ENCODE assay signal across 12 cellular contexts in the genomic region with DNA sequence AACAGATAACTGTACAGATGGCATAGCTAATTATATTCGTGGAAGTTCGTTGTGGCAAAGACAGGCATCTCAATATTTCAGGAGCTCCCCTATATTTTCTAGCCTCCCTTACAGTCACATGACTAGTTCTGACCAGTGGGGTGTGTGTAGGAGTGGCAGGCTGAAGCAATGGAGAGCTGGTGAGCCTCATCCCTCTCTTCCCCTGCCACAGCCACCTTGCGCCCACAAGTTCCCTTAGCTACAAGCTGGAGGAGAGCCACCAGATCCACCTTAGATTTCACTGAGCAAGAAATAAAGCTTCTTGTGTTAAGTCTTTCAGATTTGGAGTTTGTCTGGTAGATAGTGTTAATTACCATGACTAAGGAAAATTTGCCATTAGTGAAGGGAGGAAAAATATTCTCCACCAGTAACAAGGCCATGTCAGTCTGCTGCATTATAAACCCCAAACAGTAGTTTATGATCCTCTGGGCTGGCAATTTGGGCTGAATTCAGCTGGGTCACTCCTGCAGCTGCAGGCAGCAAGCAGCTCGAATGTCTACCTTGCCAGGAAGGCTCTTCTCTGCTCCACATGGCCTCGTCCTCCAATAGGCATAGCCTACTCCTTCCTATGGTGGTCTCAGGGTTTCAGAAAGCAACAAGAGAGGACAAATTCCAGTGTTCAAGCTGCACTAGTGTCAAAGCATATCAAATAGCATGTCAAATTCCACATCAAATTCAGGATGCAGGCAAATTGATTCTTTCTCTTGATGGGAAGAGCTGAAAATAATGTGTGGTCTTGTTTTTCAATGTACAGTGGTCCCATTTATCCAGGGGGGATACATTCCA. TPM values are rescaled to one million over a fixed set of nuclear protein-coding genes. Genes with fewer than 3 reads are reported as not detected.
DNase-seq lines count a peak whose midpoint lies in the region; ATAC-seq, FAIRE-seq and TF ChIP-seq lines count a peak whose summit lies in the region.
"Had no signal": no experiment of that assay in that cellular context is flagged by ENCODE, and none has a peak within 500 bp of the region (broad histone marks: within the 10 kb centered on the region; RNA-seq: fewer than 3 reads in every experiment).

No MANE protein-coding gene starts in this region.

- no peaks in the 10 kb centered on the region for H3K79me1 ChIP-seq in H9 (ENCODE audit: insufficient read depth, low read depth, low read length, poor library complexity, severe bottlenecking)

- H3K4me1 Mint-ChIP-seq in H9 (peaks cover 16% of the 10 kb centered on the region in 2 experiments), HFFc6 (ENCODE audit: low read depth) (peaks cover 7% of the 10 kb centered on the region)

- H3K27me3 Mint-ChIP-seq in H9 (ENCODE audit: low read depth), result no peaks in the 10 kb centered on the region; the same call in 1 of the 2 replicates
- no peaks in the 10 kb centered on the region; the same call in 1 of the 2 replicates for H3K27me3 Mint-ChIP-seq in HFFc6 (ENCODE audit: insufficient read depth)
- H3K27me3 Mint-ChIP-seq: CD8-positive, alpha-beta memory T cell; naive thymus-derived CD8-positive, alpha-beta T cell; stimulated activated naive B cell treated with anti-CD40 and anti-IgM and Interleukin-4, amounts not matched to agents 10 μg/mL and 1 μg/mL and 100 μg/mL, for 72 hours had no signal

- peaks cover 6 to 10% of the 10 kb centered on the region in 2 experiments; a peak in 3 of 5 replicates for H3K9me3 Mint-ChIP-seq in H9
- no peaks in the 10 kb centered on the region for H3K9me3 Mint-ChIP-seq in HFFc6
- H3K9me3 Mint-ChIP-seq: CD8-positive, alpha-beta memory T cell; naive thymus-derived CD8-positive, alpha-beta T cell; stimulated activated naive B cell treated with anti-CD40 and anti-IgM and Interleukin-4, amounts not matched to agents 10 μg/mL and 1 μg/mL and 100 μg/mL, for 72 hours had no signal

- no CpG with 5 or more reads among the region's 5 CpGs for WGBS in H9 (ENCODE audit: extremely low coverage, insufficient read length, low lambda C conversion rate)

- intact Hi-C loops in A673 (cut with micrococcal nuclease; ENCODE audit: unreplicated experiment), result no loop called here

- H3K18ac ChIP-seq in H9 (ENCODE audit: insufficient read length, low read depth, low read length), result no peak overlapping the region

- POLR2A ChIA-PET in A673 (lab: Charles Lee; ENCODE audit: low non-redundant PET), result interaction anchor here (0.6 to 0.8 kb wide), 3 partner anchors 9 to 18 kb away, joined by 3 to 11 read pairs (median 8); no protein-coding TSS in a partner anchor

- H3K9ac ChIP-seq in H9 (ENCODE audit: extremely low read depth, insufficient read length, low read length) (no peak overlapping the region), keratinocyte (ENCODE audit: control insufficient read depth, extremely low read depth, insufficient read depth, low read length) (peak overlapping the region; percentile 10)

- no peak overlapping the region for H4K8ac ChIP-seq in H9 (replicated peaks; ENCODE audit: insufficient read length, low read depth, low read length)

- H2BK5ac ChIP-seq in H9 (ENCODE audit: insufficient read length, low read length), result no peak overlapping the region

- H3K36me3 ChIP-seq in A673 (ENCODE audit: insufficient read depth, low read length, poor library complexity, severe bottlenecking) (peaks cover 26% of the 10 kb centered on the region), SJCRH30 (no peaks in the 10 kb centered on the region), keratinocyte (ENCODE audit: control insufficient read depth in 2 of 2, extremely low read depth in 1 of 2, insufficient read depth in 2 of 2, low read length in 2 of 2) (peaks cover 17 to 24% of the 10 kb centered on the region in 2 experiments)

- H3K27ac ChIP-seq in A673 (ENCODE audit: low read depth, low read length, poor library complexity, severe bottlenecking), result peak overlapping the region; percentile 32
- H3K27ac ChIP-seq in H9 (ENCODE audit: insufficient read length, low read depth, low read length), result no peak overlapping the region
- peak overlapping the region; percentile 38 for H3K27ac ChIP-seq in SJCRH30
- H3K27ac ChIP-seq in keratinocyte (ENCODE audit: control insufficient read depth, insufficient read depth, low read length), result peak overlapping the region; percentile 92

- H2AK5ac ChIP-seq in H9 (ENCODE audit: insufficient read length, low read length), result no peak overlapping the region

- CTCF ChIA-PET in A673 (lab: Charles Lee), result no interaction called here

- H3K36me3 Mint-ChIP-seq in H9 (ENCODE audit: insufficient read depth in 1 of 3, low read depth in 3 of 3), result peaks cover 0 to 11% (median 9%) of the 10 kb centered on the region in 3 experiments; a peak in 4 of 7 replicates
- no peaks in the 10 kb centered on the region for H3K36me3 Mint-ChIP-seq in HFFc6 (ENCODE audit: low read depth)

- 0 out of 5 replicates have a peak overlapping the region, but pooled peaks of 1 of the 2 experiments have one; percentile 38 for H3K4me3 Mint-ChIP-seq in H9
- no peak overlapping the region for H3K4me3 Mint-ChIP-seq in HFFc6
- H3K4me3 Mint-ChIP-seq: CD8-positive, alpha-beta memory T cell; stimulated activated naive B cell treated with anti-CD40 and anti-IgM and Interleukin-4, amounts not matched to agents 10 μg/mL and 1 μg/mL and 100 μg/mL, for 72 hours had no signal

- no peak overlapping the region for H2BK12ac ChIP-seq in H9 (ENCODE audit: insufficient read length, low read depth, low read length)

- H2BK120ac ChIP-seq in H9 (ENCODE audit: low read depth, low read length, poor library complexity, severe bottlenecking), result no peak overlapping the region

- H3K27ac Mint-ChIP-seq in H9 (peak overlapping the region; percentile 48 to 89 (median 84); a peak in 6 of 7 replicates), HFFc6 (no peak overlapping the region)
- H3K27ac Mint-ChIP-seq: stimulated activated naive B cell treated with anti-CD40 and anti-IgM and Interleukin-4, amounts not matched to agents 10 μg/mL and 1 μg/mL and 100 μg/mL, for 72 hours had no signal

- H3K4me2 ChIP-seq in H9 (ENCODE audit: insufficient read depth, insufficient read length, low read length), result no peak overlapping the region
- no peak overlapping the region for H3K4me2 ChIP-seq in keratinocyte (ENCODE audit: control insufficient read depth, extremely low read depth, insufficient read depth, low read depth, low read length)

- no peak overlapping the region for H3K56ac ChIP-seq in H9 (ENCODE audit: insufficient read length, low read depth, low read length)

- DNase-seq in A673 (ENCODE audit: low spot score) (no peak), H9 (no peak), SJCRH30 (peak; percentile 37 to 58), keratinocyte (ENCODE audit: low read depth, low spot score) (no peak), HFFc6 (no peak), activated T-cell treated with anti-CD3 and anti-CD28 coated beads for 4 hours (no peak), activated gamma-delta T cell treated with Interleukin-2 at 50 U/mL for 16 hours (no peak)
- DNase-seq: CD8-positive, alpha-beta memory T cell; naive thymus-derived CD8-positive, alpha-beta T cell; stimulated activated naive B cell treated with anti-CD40 and anti-IgM and Interleukin-4, amounts not matched to agents 10 μg/mL and 1 μg/mL and 100 μg/mL, for 72 hours had no signal

- FAIRE-seq in keratinocyte (lab: Jason Lieb, UNC), result peak; percentile 84
- FAIRE-seq: endothelial cell of umbilical vein had no signal

- H3K27me3 ChIP-seq in A673 (replicated peaks; ENCODE audit: insufficient read depth, low read depth, low read length, poor library complexity) (no peaks in the 10 kb centered on the region), H9 (ENCODE audit: insufficient read depth, low read length) (no peaks in the 10 kb centered on the region), SJCRH30 (no peaks in the 10 kb centered on the region), keratinocyte (ENCODE audit: control insufficient read depth, extremely low read depth, insufficient read depth, low read length) (no peaks in the 10 kb centered on the region)

- no peak overlapping the region for H2BK15ac ChIP-seq in H9 (ENCODE audit: low read depth, low read length)

- H2AFZ ChIP-seq in H9 (ENCODE audit: low read length) (peak overlapping the region; percentile 7), keratinocyte (ENCODE audit: control insufficient read depth, low read length) (peak overlapping the region; percentile 1)

- H4K20me1 ChIP-seq in H9 (ENCODE audit: control insufficient read depth, insufficient read depth, insufficient read length), result no peaks in the 10 kb centered on the region
- no peaks in the 10 kb centered on the region for H4K20me1 ChIP-seq in keratinocyte (ENCODE audit: control insufficient read depth, extremely low read depth, insufficient read depth, low read length)

- TF ChIP-seq CTCF in A673 (conservative IDR thresholded peaks at IDR 0.05; ENCODE audit: low read depth, low read length), result no peak
- TF ChIP-seq CTCF in H9 (conservative IDR thresholded peaks at IDR 0.05), result no peak
- no peak for TF ChIP-seq CTCF in keratinocyte (optimal IDR thresholded peaks at IDR 0.05 in 1 of 3, IDR thresholded peaks at IDR 0.05 in 1 of 3, conservative IDR thresholded peaks at IDR 0.05 in 1 of 3; ENCODE audit: extremely low read depth in 1 of 3, insufficient read depth in 2 of 3, low read length in 3 of 3)
- TF ChIP-seq CTCF in HFFc6 (IDR thresholded peaks at IDR 0.05), result no peak

- ATAC-seq in HG03442 (IDR thresholded peaks at IDR 0.05; ENCODE audit: unreplicated experiment), result no peak
- ATAC-seq: naive thymus-derived CD8-positive, alpha-beta T cell; stimulated activated naive B cell treated with anti-CD40 and anti-IgM and Interleukin-4, amounts not matched to agents 10 μg/mL and 1 μg/mL and 100 μg/mL, for 72 hours had no signal

- H3K4me3 ChIP-seq in A673 (ENCODE audit: low read depth, low read length, poor library complexity, severe bottlenecking), result no peak overlapping the region
- no peak overlapping the region for H3K4me3 ChIP-seq in SJCRH30
- no peak overlapping the region for H3K4me3 ChIP-seq in keratinocyte (ENCODE audit: control insufficient read depth in 2 of 3, extremely low read depth in 1 of 3, insufficient read depth in 2 of 3, low read depth in 1 of 3, low read length in 3 of 3)

- H3K4me1 ChIP-seq in A673 (ENCODE audit: insufficient read depth, low read length, poor library complexity, severe bottlenecking) (peaks cover 12% of the 10 kb centered on the region), H9 (ENCODE audit: insufficient read depth, low read length) (peaks cover 5% of the 10 kb centered on the region; the same call in 1 of the 2 replicates), SJCRH30 (peaks cover 11% of the 10 kb centered on the region), keratinocyte (ENCODE audit: control insufficient read depth, extremely low read depth, insufficient read depth, low read length) (peaks cover 28% of the 10 kb centered on the region)

- no peak overlapping the region for H3K4ac ChIP-seq in H9 (ENCODE audit: low read depth, low read length)

- H3K9me3 ChIP-seq in A673 (ENCODE audit: low read depth, low read length, poor library complexity, severe bottlenecking) (no peaks in the 10 kb centered on the region), H9 (ENCODE audit: control insufficient read depth, low read depth, low read length) (no peaks in the 10 kb centered on the region), SJCRH30 (replicated peaks) (no peaks in the 10 kb centered on the region), keratinocyte (ENCODE audit: control insufficient read depth, low read depth, low read length) (no peaks in the 10 kb centered on the region)

- H3K9me1 ChIP-seq in keratinocyte (ENCODE audit: control insufficient read depth, extremely low read depth, insufficient read depth, low read length), result no peaks in the 10 kb centered on the region

- no peak overlapping the region for H2BK20ac ChIP-seq in H9 (ENCODE audit: low read depth, low read length, poor library complexity, severe bottlenecking)

- no peak overlapping the region for H3K23ac ChIP-seq in H9 (ENCODE audit: insufficient read length, low read depth, low read length)

- H3K14ac ChIP-seq in H9 (ENCODE audit: insufficient read depth, low read length), result no peak overlapping the region

- H3K23me2 ChIP-seq in H9 (ENCODE audit: insufficient read length, low read depth, low read length, poor library complexity, severe bottlenecking), result no peaks in the 10 kb centered on the region

- H4K91ac ChIP-seq in H9 (ENCODE audit: insufficient read length, low read depth, low read length), result no peak overlapping the region

- H3K79me2 ChIP-seq in H9 (ENCODE audit: insufficient read depth, low read length) (no peaks in the 10 kb centered on the region), keratinocyte (ENCODE audit: control insufficient read depth, insufficient read depth, low read length) (no peaks in the 10 kb centered on the region)

- no TSS peak for BruUV-seq in A673 (replicated peaks; lab: Mats Ljungman, UMichigan)

- dilution Hi-C loops in keratinocyte (cut with MboI; ENCODE audit: extremely low pct_ligation_motif_present, low sequenced_read_pairs), result no loop called here

- no peak overlapping the region for H3T11ph ChIP-seq in H9 (ENCODE audit: low read length)

- no peak overlapping the region for H4K5ac ChIP-seq in H9 (ENCODE audit: insufficient read length, low read depth, low read length)

RNA-seq across cellular contexts. Expression of a gene that starts 7.4 kb away (rescaled TPM):
- total RNA-seq in A673 (2021) (71.9 and 72.0 TPM in 2 replicates), H9 (2021) (46.8 and 50.8 TPM in 2 replicates)
- total RNA-seq in SJCRH30 (2014; rRNA removed; shearing (Covaris generic)), result 26.1 and 28.5 TPM in 2 replicates
- polyA plus RNA-seq in keratinocyte, result 83.3 to 136 TPM (median 129 TPM) in 3 replicates
- polyA plus RNA-seq in keratinocyte (2011; ENCODE audit: low read depth), result 104 TPM
- polyA plus RNA-seq in keratinocyte (2011; cell fraction: cytosol; rRNA removed), result 94.2 and 135 TPM in 2 replicates
- 162 and 239 TPM in 2 replicates for polyA plus RNA-seq in keratinocyte (2011; cell fraction: nucleus; rRNA removed)
- polyA plus RNA-seq in keratinocyte (2012; ENCODE audit: low replicate concordance), result 131 and 169 TPM in 2 replicates
- 70.6 to 145 TPM (median 76.0 TPM) in 3 replicates for polyA minus RNA-seq in keratinocyte
- polyA minus RNA-seq in keratinocyte (2011; cell fraction: cytosol; rRNA and poly(A)+ RNA removed), result 137 TPM
- 72.8 and 74.5 TPM in 2 replicates for polyA minus RNA-seq in keratinocyte (2011; cell fraction: nucleus; rRNA and poly(A)+ RNA removed)
- total RNA-seq in HFFc6 (2021; fragmentation: NEBNext Ultra II Directional; extraction: Animal tissue kit (Norgen Biotek cat#: 25700)), result 10 to 100 TPM; 76.4 to 84.1 (median 77.2) TPM

RNA-seq across cellular contexts. Expression of a gene that starts 20.1 kb away (rescaled TPM):
- total RNA-seq in A673 (2021), result 43.4 and 59.6 TPM in 2 replicates
- 20.0 and 20.8 TPM in 2 replicates for total RNA-seq in H9 (2021)
- total RNA-seq in SJCRH30 (2014; rRNA removed; shearing (Covaris generic)), result 11.3 and 12.4 TPM in 2 replicates
- 52.6 to 68.4 TPM (median 57.6 TPM) in 3 replicates for polyA plus RNA-seq in keratinocyte
- polyA plus RNA-seq in keratinocyte (2011; ENCODE audit: low read depth), result 13.0 TPM
- polyA plus RNA-seq in keratinocyte (2011; cell fraction: cytosol; rRNA removed), result 55.6 and 70.2 TPM in 2 replicates
- polyA plus RNA-seq in keratinocyte (2011; cell fraction: nucleus; rRNA removed), result 36.6 and 44.0 TPM in 2 replicates
- polyA plus RNA-seq in keratinocyte (2012; ENCODE audit: low replicate concordance), result 56.1 and 108 TPM in 2 replicates
- polyA minus RNA-seq in keratinocyte, result 52.9 to 56.4 TPM (median 53.6 TPM) in 3 replicates
- polyA minus RNA-seq in keratinocyte (2011; cell fraction: cytosol; rRNA and poly(A)+ RNA removed), result 103 TPM
- 29.4 and 35.6 TPM in 2 replicates for polyA minus RNA-seq in keratinocyte (2011; cell fraction: nucleus; rRNA and poly(A)+ RNA removed)
- 10 to 100 TPM in 3 of 6 experiments, 1 to 10 TPM in 3; 8.4 to 11.8 (median 10.1) TPM for total RNA-seq in HFFc6 (2021; fragmentation: NEBNext Ultra II Directional; extraction: Animal tissue kit (Norgen Biotek cat#: 25700))

RNA-seq across cellular contexts. Expression of a gene that starts 53.8 kb away (rescaled TPM):
- total RNA-seq in A673 (2021), result 43.4 and 55.4 TPM in 2 replicates
- total RNA-seq in H9 (2021), result 18.9 and 22.7 TPM in 2 replicates
- 13.2 and 14.9 TPM in 2 replicates for total RNA-seq in SJCRH30 (2014; rRNA removed; shearing (Covaris generic))
- polyA plus RNA-seq in keratinocyte, result 10.4 to 29.0 TPM (median 14.0 TPM) in 3 replicates
- 2.3 TPM for polyA plus RNA-seq in keratinocyte (2011; ENCODE audit: low read depth)
- polyA plus RNA-seq in keratinocyte (2011; cell fraction: cytosol; rRNA removed), result 12.5 and 32.8 TPM in 2 replicates
- polyA plus RNA-seq in keratinocyte (2011; cell fraction: nucleus; rRNA removed), result 15.1 and 26.5 TPM in 2 replicates
- polyA plus RNA-seq in keratinocyte (2012; ENCODE audit: low replicate concordance), result 10.6 and 21.1 TPM in 2 replicates
- polyA minus RNA-seq in keratinocyte, result 8.4 to 20.7 TPM (median 11.2 TPM) in 3 replicates
- polyA minus RNA-seq in keratinocyte (2011; cell fraction: cytosol; rRNA and poly(A)+ RNA removed), result 18.6 TPM
- 9.5 and 10.2 TPM in 2 replicates for polyA minus RNA-seq in keratinocyte (2011; cell fraction: nucleus; rRNA and poly(A)+ RNA removed)
- 10 to 100 TPM; 61.1 to 76.6 (median 65.4) TPM for total RNA-seq in HFFc6 (2021; fragmentation: NEBNext Ultra II Directional; extraction: Animal tissue kit (Norgen Biotek cat#: 25700))

Comparison
In these comparisons a context has a peak if more than half of its experiments do, and no peak if none do; other contexts are left out.
1. DNase-seq: peak in SJCRH30 (2 of 2); none in A673 (single experiment), H9 (single experiment), keratinocyte (single experiment), HFFc6 (single experiment), activated T-cell treated with anti-CD3 and anti-CD28 coated beads for 4 hours (single experiment) and activated gamma-delta T cell treated with Interleukin-2 at 50 U/mL for 16 hours (single experiment).